In the genomic region with DNA sequence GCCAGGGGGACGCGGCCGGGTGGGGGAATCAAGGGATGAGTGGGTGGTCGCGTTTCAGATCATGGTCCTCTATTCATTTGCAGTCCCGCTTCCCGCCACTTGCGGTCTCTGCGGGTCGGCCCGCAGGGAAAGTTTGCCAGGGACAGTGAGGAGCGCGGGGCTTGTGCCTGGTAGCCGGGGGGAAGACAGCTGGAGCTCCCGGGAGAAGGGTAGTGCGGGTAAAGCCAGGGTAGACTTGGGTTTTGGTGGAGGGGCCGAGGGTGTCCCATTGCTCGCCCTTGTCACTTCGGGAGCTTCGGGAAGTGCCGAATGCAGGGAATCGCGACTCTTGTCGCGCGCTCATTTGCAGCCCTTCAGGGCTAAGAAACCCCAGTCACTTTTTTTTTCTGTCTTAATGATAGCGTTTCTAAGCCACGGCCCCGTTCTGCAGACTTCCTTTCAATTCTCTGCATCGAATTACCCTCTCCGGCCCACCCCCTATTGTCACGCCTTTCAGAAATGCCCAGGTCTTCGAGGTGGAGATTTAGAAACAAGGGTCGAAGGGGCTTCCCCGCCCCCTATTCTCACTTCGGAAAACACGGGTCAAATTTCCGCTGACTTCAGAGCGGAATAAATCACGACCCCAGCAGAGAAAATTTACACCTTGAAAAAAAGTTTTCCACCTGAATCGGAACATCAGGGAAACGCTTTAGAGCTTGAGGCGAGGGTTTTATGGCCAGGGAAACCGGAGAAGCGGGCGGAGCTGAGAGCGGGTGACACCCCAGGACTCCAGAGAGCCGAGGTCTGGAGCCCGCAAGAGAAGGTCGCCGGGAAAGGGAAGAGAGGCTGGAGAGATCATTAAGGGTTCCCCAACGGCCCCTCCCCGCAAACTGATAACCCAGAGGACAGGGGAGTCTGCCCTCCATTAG, we compare ENCODE assay signal across 1 cellular context.
TF ChIP-seq lines count a peak whose summit lies in the region.

No MANE protein-coding gene starts in this region.

TF ChIP-seq in endothelial cell of umbilical vein, 7 proteins besides CTCF, POLR2A, EP300 and RAD21 (continued from another document):
- TF ChIP-seq, protein P1, sequence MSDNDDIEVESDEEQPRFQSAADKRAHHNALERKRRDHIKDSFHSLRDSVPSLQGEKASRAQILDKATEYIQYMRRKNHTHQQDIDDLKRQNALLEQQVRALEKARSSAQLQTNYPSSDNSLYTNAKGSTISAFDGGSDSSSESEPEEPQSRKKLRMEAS (IDR thresholded peaks at IDR 0.05; ENCODE audit: insufficient read depth, insufficient read length): no peak
- TF ChIP-seq GATA2 (IDR thresholded peaks at IDR 0.05; ENCODE audit: insufficient read depth, insufficient read length, low read depth, low read length) (no peak), JUN (IDR thresholded peaks at IDR 0.05; ENCODE audit: borderline replicate concordance, insufficient read depth, insufficient read length, low read depth) (no peak)
